In genomic region chr6:108661430-108661829, GRCh38 we compare ENCODE assay signal across 1 cellular context.
TF ChIP-seq lines count a peak whose summit lies in the region.

No MANE protein-coding gene starts in this region.

TF ChIP-seq in K562, 482 proteins besides CTCF, POLR2A, EP300 and RAD21 (continued from another document and continues in another):
- TF ChIP-seq, protein P1, sequence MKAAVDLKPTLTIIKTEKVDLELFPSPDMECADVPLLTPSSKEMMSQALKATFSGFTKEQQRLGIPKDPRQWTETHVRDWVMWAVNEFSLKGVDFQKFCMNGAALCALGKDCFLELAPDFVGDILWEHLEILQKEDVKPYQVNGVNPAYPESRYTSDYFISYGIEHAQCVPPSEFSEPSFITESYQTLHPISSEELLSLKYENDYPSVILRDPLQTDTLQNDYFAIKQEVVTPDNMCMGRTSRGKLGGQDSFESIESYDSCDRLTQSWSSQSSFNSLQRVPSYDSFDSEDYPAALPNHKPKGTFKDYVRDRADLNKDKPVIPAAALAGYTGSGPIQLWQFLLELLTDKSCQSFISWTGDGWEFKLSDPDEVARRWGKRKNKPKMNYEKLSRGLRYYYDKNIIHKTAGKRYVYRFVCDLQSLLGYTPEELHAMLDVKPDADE (conservative IDR thresholded peaks at IDR 0.05; ENCODE audit: control insufficient read depth, low read depth, low read length): no peak
- TF ChIP-seq PHF20 (IDR thresholded peaks at IDR 0.05; ENCODE audit: partially characterized antibody) (no peak), GATAD2B (IDR thresholded peaks at IDR 0.05; ENCODE audit: borderline replicate concordance) (no peak), SMARCC2 (IDR thresholded peaks at IDR 0.05; ENCODE audit: low read depth) (no peak), CC2D1A (IDR thresholded peaks at IDR 0.05) (no peak), ZNF717 (CRISPR knock-in tag; IDR thresholded peaks at IDR 0.05) (no peak), USF2 (CRISPR knock-in tag; IDR thresholded peaks at IDR 0.05) (peak; percentile 34; the same call in 1 of the 2 replicates), ZNF12 (CRISPR knock-in tag; IDR thresholded peaks at IDR 0.05) (no peak), HMG20A (CRISPR knock-in tag; conservative IDR thresholded peaks at IDR 0.05) (no peak), CTBP1 (IDR thresholded peaks at IDR 0.05; ENCODE audit: borderline replicate concordance) (no peak), CUX1 (CRISPR knock-in tag; IDR thresholded peaks at IDR 0.05) (no peak), ELF2 (CRISPR knock-in tag; IDR thresholded peaks at IDR 0.05) (no peak), RBM17 (IDR thresholded peaks at IDR 0.05; ENCODE audit: borderline replicate concordance, low read depth, low read length) (no peak), JUNB (CRISPR knock-in tag; conservative IDR thresholded peaks at IDR 0.05) (no peak), CREM (IDR thresholded peaks at IDR 0.05; ENCODE audit: low read depth) (peak; percentile 37; the same call in 1 of the 2 replicates), MECOM (CRISPR knock-in tag; IDR thresholded peaks at IDR 0.05) (no peak), HDAC8 (tag; IDR thresholded peaks at IDR 0.05) (no peak), NR0B1 (IDR thresholded peaks at IDR 0.05; ENCODE audit: partially characterized antibody) (no peak), ATF7 (IDR thresholded peaks at IDR 0.05) (peak; percentile 91), HNRNPUL1 (IDR thresholded peaks at IDR 0.05; ENCODE audit: low read length) (no peak), CHAMP1 (IDR thresholded peaks at IDR 0.05) (no peak), SMC3 (conservative IDR thresholded peaks at IDR 0.05; ENCODE audit: insufficient read depth, low read depth, low read length) (no peak), CSDE1 (IDR thresholded peaks at IDR 0.05) (no peak), ZBED1 (IDR thresholded peaks at IDR 0.05) (no peak), ZNF165 (CRISPR knock-in tag; IDR thresholded peaks at IDR 0.05; ENCODE audit: borderline replicate concordance) (no peak), TOE1 (IDR thresholded peaks at IDR 0.05; ENCODE audit: borderline replicate concordance) (peak; percentile 58; the same call in 1 of the 2 replicates), TOE1 (CRISPR knock-in tag; IDR thresholded peaks at IDR 0.05; ENCODE audit: borderline replicate concordance, low read depth) (no peak), ILK (tag; IDR thresholded peaks at IDR 0.05; ENCODE audit: borderline replicate concordance, low read depth) (no peak), ZNF347 (CRISPR knock-in tag; IDR thresholded peaks at IDR 0.05; ENCODE audit: low read depth) (no peak), PKNOX1 (IDR thresholded peaks at IDR 0.05) (peak; percentile 59; the same call in 1 of the 2 replicates), FOXP1 (CRISPR knock-in tag; IDR thresholded peaks at IDR 0.05) (no peak), RFX1 (IDR thresholded peaks at IDR 0.05) (no peak)
- TF ChIP-seq, protein P2, sequence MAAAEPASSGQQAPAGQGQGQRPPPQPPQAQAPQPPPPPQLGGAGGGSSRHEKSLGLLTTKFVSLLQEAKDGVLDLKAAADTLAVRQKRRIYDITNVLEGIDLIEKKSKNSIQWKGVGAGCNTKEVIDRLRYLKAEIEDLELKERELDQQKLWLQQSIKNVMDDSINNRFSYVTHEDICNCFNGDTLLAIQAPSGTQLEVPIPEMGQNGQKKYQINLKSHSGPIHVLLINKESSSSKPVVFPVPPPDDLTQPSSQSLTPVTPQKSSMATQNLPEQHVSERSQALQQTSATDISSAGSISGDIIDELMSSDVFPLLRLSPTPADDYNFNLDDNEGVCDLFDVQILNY (CRISPR knock-in tag; IDR thresholded peaks at IDR 0.05): no peak
- TF ChIP-seq, protein P3, sequence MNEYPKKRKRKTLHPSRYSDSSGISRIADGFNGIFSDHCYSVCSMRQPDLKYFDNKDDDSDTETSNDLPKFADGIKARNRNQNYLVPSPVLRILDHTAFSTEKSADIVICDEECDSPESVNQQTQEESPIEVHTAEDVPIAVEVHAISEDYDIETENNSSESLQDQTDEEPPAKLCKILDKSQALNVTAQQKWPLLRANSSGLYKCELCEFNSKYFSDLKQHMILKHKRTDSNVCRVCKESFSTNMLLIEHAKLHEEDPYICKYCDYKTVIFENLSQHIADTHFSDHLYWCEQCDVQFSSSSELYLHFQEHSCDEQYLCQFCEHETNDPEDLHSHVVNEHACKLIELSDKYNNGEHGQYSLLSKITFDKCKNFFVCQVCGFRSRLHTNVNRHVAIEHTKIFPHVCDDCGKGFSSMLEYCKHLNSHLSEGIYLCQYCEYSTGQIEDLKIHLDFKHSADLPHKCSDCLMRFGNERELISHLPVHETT (CRISPR knock-in tag; conservative IDR thresholded peaks at IDR 0.05 in 1 of 2, IDR thresholded peaks at IDR 0.05 in 1 of 2): no peak
- TF ChIP-seq, protein P4, sequence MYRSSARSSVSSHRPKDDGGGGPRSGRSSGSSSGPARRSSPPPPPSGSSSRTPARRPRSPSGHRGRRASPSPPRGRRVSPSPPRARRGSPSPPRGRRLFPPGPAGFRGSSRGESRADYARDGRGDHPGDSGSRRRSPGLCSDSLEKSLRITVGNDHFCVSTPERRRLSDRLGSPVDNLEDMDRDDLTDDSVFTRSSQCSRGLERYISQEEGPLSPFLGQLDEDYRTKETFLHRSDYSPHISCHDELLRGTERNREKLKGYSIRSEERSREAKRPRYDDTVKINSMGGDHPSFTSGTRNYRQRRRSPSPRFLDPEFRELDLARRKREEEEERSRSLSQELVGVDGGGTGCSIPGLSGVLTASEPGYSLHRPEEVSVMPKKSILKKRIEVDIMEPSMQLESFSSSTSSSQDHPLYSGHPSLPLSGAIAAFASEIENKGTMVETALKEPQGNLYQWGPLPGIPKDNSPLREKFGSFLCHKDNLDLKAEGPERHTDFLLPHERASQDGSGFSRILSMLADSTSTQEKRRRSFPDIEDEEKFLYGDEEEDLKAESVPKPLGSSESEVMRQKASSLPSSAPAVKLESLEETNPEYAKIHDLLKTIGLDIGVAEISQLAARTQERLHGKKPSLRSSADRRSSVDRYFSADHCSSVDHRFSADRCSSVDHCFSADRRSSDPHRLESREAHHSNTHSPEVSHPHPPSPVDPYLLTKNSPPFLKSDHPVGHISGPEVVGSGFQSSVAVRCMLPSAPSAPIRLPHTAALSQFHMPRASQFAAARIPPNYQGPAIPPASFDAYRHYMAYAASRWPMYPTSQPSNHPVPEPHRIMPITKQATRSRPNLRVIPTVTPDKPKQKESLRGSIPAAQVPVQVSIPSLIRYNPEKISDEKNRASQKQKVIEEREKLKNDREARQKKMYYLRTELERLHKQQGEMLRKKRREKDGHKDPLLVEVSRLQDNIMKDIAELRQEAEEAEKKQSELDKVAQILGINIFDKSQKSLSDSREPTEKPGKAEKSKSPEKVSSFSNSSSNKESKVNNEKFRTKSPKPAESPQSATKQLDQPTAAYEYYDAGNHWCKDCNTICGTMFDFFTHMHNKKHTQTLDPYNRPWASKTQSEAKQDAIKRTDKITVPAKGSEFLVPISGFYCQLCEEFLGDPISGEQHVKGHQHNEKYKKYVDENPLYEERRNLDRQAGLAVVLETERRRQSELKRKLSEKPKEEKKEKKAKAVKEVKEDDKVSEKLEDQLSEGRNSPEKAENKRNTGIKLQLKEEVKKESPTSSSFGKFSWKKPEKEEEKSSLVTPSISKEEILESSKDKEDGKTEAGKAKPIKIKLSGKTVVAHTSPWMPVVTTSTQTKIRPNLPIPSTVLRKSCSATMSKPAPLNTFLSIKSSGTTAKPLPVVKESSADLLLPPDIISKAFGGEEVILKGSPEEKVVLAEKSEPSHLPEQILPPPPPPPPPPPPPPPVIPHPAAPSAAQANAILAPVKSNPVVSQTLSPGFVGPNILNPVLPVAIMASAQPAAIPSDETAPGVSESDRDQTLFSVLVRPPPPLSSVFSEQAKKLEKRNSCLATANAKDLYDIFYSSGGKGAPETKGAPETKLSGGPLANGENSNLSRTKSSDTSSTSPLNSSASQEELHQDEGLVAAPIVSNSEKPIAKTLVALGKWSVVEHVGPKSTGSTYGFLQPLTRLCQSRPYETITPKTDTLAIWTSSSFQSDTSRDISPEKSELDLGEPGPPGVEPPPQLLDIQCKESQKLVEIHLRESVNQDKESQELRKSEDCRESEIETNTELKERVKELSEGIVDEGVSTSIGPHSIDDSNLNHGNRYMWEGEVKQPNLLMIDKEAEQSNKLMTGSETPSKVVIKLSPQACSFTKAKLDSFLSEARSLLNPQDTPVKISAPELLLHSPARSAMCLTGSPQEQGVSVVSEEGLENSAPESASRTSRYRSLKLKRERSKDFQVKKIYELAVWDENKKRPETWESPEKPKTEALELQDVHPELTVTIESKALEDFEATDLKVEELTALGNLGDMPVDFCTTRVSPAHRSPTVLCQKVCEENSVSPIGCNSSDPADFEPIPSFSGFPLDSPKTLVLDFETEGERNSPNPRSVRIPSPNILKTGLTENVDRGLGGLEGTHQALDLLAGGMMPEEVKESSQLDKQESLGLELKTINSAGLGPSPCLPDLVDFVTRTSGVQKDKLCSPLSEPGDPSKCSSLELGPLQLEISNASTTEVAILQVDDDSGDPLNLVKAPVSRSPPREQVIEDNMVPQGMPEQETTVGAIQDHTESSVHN (IDR thresholded peaks at IDR 0.05; ENCODE audit: borderline replicate concordance in 1 of 2, low read depth in 1 of 2): peak in 1 of 2 experiments; percentile 75; a peak in 2 of 4 replicates
